Comparison of ENCODE assay signal across 13 cellular contexts in genomic region chr11:114260483-114260882, GRCh38. TPM values are rescaled to one million over a fixed set of nuclear protein-coding genes. Genes with fewer than 3 reads are reported as not detected.
DNase-seq lines count a peak whose midpoint lies in the region; ATAC-seq and TF ChIP-seq lines count a peak whose summit lies in the region.
"Had no signal": no experiment of that assay in that cellular context is flagged by ENCODE, and none has a peak within 500 bp of the region (broad histone marks: within the 10 kb centered on the region; RNA-seq: fewer than 3 reads in every experiment).

No MANE protein-coding gene starts in this region.

- no peak for TF ChIP-seq CTCF in GM23338 (conservative IDR thresholded peaks at IDR 0.05; ENCODE audit: low read depth in 2 of 2)
- no peak for TF ChIP-seq CTCF in brain (conservative IDR thresholded peaks at IDR 0.05)

- H3K9me3 Mint-ChIP-seq in GM23338 (no peaks in the 10 kb centered on the region), brain (peaks cover 0 to 3% (median 0%) of the 10 kb centered on the region in 5 experiments)
- no peaks in the 10 kb centered on the region for H3K9me3 Mint-ChIP-seq in activated CD4-positive, alpha-beta memory T cell treated with anti-CD3 and anti-CD28 coated beads, Interleukin-2, amount 10 ng/mL, durations not matched to agents 7 days and 5 days
- H3K9me3 Mint-ChIP-seq: activated naive CD4-positive, alpha-beta T cell treated with anti-CD3 and anti-CD28 coated beads, Interleukin-2, amount 50 U/mL, for 72 hours; central memory CD8-positive, alpha-beta T cell; T-helper 1 cell treated with Interleukin-12 subunit alpha and Interleukin-12 subunit beta and Interleukin-4 antibody, amounts not matched to agents 30 μg/mL and 1 μg/mL, for 36 hours; type B pancreatic cell had no signal

- H3F3A ChIP-seq in GM23338 (replicated peaks; ENCODE audit: low read depth), result no peaks in the 10 kb centered on the region

- H3K4me3 Mint-ChIP-seq in GM23338 (no peak overlapping the region), brain (peak overlapping the region in 1 of 5 experiments; percentile 14)
- H3K4me3 Mint-ChIP-seq in activated CD4-positive, alpha-beta memory T cell treated with anti-CD3 and anti-CD28 coated beads, Interleukin-2, amount 10 ng/mL, durations not matched to agents 7 days and 5 days, result no peak overlapping the region
- H3K4me3 Mint-ChIP-seq: central memory CD8-positive, alpha-beta T cell; T-helper 1 cell treated with Interleukin-12 subunit alpha and Interleukin-12 subunit beta and Interleukin-4 antibody, amounts not matched to agents 30 μg/mL and 1 μg/mL, for 36 hours; type B pancreatic cell had no signal

- DNase-seq in GM23338 (ENCODE audit: low spot score), result no peak
- DNase-seq in activated CD4-positive, alpha-beta memory T cell treated with anti-CD3 and anti-CD28 coated beads, Interleukin-2, amount 10 ng/mL, durations not matched to agents 7 days and 5 days, result no peak
- DNase-seq in activated CD4-positive, CD25-positive, alpha-beta regulatory T cell (lab: John Stamatoyannopoulos, UW), result no peak
- no peak for DNase-seq in GM03348 (ENCODE audit: low spot score)

- no peaks in the 10 kb centered on the region for H3K79me2 ChIP-seq in GM23338 (replicated peaks; ENCODE audit: insufficient read depth)

- H3K4me1 ChIP-seq in GM23338 (ENCODE audit: insufficient read depth), result peaks cover 11% of the 10 kb centered on the region
- H3K4me1 ChIP-seq in muscle layer of colon (ENCODE audit: insufficient read depth, low read length), result peaks cover 39% of the 10 kb centered on the region

- ATAC-seq in GM23338 (no peak), GM21423 (IDR thresholded peaks at IDR 0.05; ENCODE audit: unreplicated experiment) (no peak)

- H3K27ac Mint-ChIP-seq in GM23338, result no peak overlapping the region
- H3K27ac Mint-ChIP-seq in brain, result peak overlapping the region in 3 of 5 experiments; percentile 18 to 72 (median 65)
- no peak overlapping the region for H3K27ac Mint-ChIP-seq in activated CD4-positive, alpha-beta memory T cell treated with anti-CD3 and anti-CD28 coated beads, Interleukin-2, amount 10 ng/mL, durations not matched to agents 7 days and 5 days
- H3K27ac Mint-ChIP-seq: T-helper 1 cell treated with Interleukin-12 subunit alpha and Interleukin-12 subunit beta and Interleukin-4 antibody, amounts not matched to agents 30 μg/mL and 1 μg/mL, for 36 hours; type B pancreatic cell had no signal

- no peaks in the 10 kb centered on the region for H4K20me1 ChIP-seq in GM23338 (replicated peaks; ENCODE audit: insufficient read depth)

- H3K4me3 ChIP-seq in GM23338, result no peak overlapping the region
- no peak overlapping the region for H3K4me3 ChIP-seq in muscle layer of colon (ENCODE audit: low read depth in 1 of 2, low read length in 2 of 2)
- H3K4me3 ChIP-seq: mucosa of descending colon had no signal

- H2AFZ ChIP-seq in GM23338, result peak overlapping the region; percentile 63; the same call in 1 of the 2 replicates

- no peak overlapping the region for H3K4me2 ChIP-seq in GM23338

- H3K9ac ChIP-seq in muscle layer of colon (ENCODE audit: low read length), result no peak overlapping the region

- H3K27me3 Mint-ChIP-seq in GM23338 (ENCODE audit: insufficient read depth, low read depth, poor library complexity) (peaks cover 5% of the 10 kb centered on the region), brain (peaks cover 9% of the 10 kb centered on the region)
- no peaks in the 10 kb centered on the region for H3K27me3 Mint-ChIP-seq in activated CD4-positive, alpha-beta memory T cell treated with anti-CD3 and anti-CD28 coated beads, Interleukin-2, amount 10 ng/mL, durations not matched to agents 7 days and 5 days
- H3K27me3 Mint-ChIP-seq: central memory CD8-positive, alpha-beta T cell had no signal

- H3K36me3 Mint-ChIP-seq in GM23338 (ENCODE audit: low read depth), result no peaks in the 10 kb centered on the region
- H3K36me3 Mint-ChIP-seq in brain, result no peaks in the 10 kb centered on the region
- H3K36me3 Mint-ChIP-seq in activated CD4-positive, alpha-beta memory T cell treated with anti-CD3 and anti-CD28 coated beads, Interleukin-2, amount 10 ng/mL, durations not matched to agents 7 days and 5 days (ENCODE audit: low read depth), result no peaks in the 10 kb centered on the region
- H3K36me3 Mint-ChIP-seq: activated naive CD4-positive, alpha-beta T cell treated with anti-CD3 and anti-CD28 coated beads, Interleukin-2, amount 50 U/mL, for 72 hours; type B pancreatic cell had no signal

- H3K27me3 ChIP-seq in GM23338 (ENCODE audit: insufficient read depth) (no peaks in the 10 kb centered on the region), muscle layer of colon (ENCODE audit: control insufficient read depth in 1 of 2, insufficient read depth in 2 of 2, low read length in 2 of 2) (no peaks in the 10 kb centered on the region)

- no peaks in the 10 kb centered on the region for H3K36me3 ChIP-seq in GM23338 (ENCODE audit: insufficient read depth)
- no peaks in the 10 kb centered on the region for H3K36me3 ChIP-seq in muscle layer of colon (ENCODE audit: insufficient read depth, low read length)

- peaks cover 17% of the 10 kb centered on the region for H3K4me1 Mint-ChIP-seq in GM23338
- peaks cover 53% of the 10 kb centered on the region for H3K4me1 Mint-ChIP-seq in brain
- H3K4me1 Mint-ChIP-seq in activated CD4-positive, alpha-beta memory T cell treated with anti-CD3 and anti-CD28 coated beads, Interleukin-2, amount 10 ng/mL, durations not matched to agents 7 days and 5 days, result no peaks in the 10 kb centered on the region

- POLR2A ChIA-PET in activated CD4-positive, alpha-beta memory T cell treated with anti-CD3 and anti-CD28 coated beads, Interleukin-2, amount 10 ng/mL, durations not matched to agents 7 days and 5 days (lab: Charles Lee), result interaction anchor here (1.0 to 2.2 kb wide), 6 partner anchors 12 to 195 kb away, joined by 3 to 7 read pairs (median 4); no protein-coding TSS in a partner anchor

- CTCF ChIA-PET in activated CD4-positive, alpha-beta memory T cell treated with anti-CD3 and anti-CD28 coated beads, Interleukin-2, amount 10 ng/mL, durations not matched to agents 7 days and 5 days (lab: Charles Lee), result interaction anchor here (0.8 to 12.3 kb wide), 58 partner anchors 8 to 461 kb away, joined by 3 to 217 read pairs (median 6); partner anchors contain the start of gene ZBTB16

- H3K9me2 ChIP-seq in GM23338 (ENCODE audit: insufficient read depth), result no peaks in the 10 kb centered on the region

- H3K9me3 ChIP-seq in muscle layer of colon (ENCODE audit: low read length), result no peaks in the 10 kb centered on the region
- H3K9me3 ChIP-seq: mucosa of descending colon had no signal

- H3K27ac ChIP-seq in GM23338 (ENCODE audit: low read depth) (no peak overlapping the region), muscle layer of colon (ENCODE audit: low read depth, low read length) (peak overlapping the region; percentile 1), temporal lobe (ENCODE audit: low read depth, low read length) (peak overlapping the region; percentile 36)

TF ChIP-seq in GM23338, 12 proteins besides CTCF, POLR2A, EP300 and RAD21:
- no peak for TF ChIP-seq JUNB (IDR thresholded peaks at IDR 0.05; ENCODE audit: unreplicated experiment)
- TF ChIP-seq ETS1 (IDR thresholded peaks at IDR 0.05), result no peak
- no peak for TF ChIP-seq ZNF114 (CRISPR knock-in tag; IDR thresholded peaks at IDR 0.05)
- no peak for TF ChIP-seq CREB1 (CRISPR knock-in tag; IDR thresholded peaks at IDR 0.05; ENCODE audit: low read depth)
- no peak for TF ChIP-seq NANOG (IDR thresholded peaks at IDR 0.05; ENCODE audit: borderline replicate concordance)
- TF ChIP-seq EZH2 (IDR thresholded peaks at IDR 0.05; ENCODE audit: low read depth, unreplicated experiment), result no peak
- no peak for TF ChIP-seq STAT1 (IDR thresholded peaks at IDR 0.05; ENCODE audit: unreplicated experiment)
TF ChIP-seq in GM23338: peak in this region for 0.

RNA-seq across cellular contexts. Expression of gene NNMT, which starts 35.7 kb away (rescaled TPM):
- not detected in 2 replicates for total RNA-seq in GM23338 (2014; rRNA removed; shearing (Covaris generic))
- polyA plus RNA-seq in GM23338 (2016; fragmentation: Nextera tagmentation; extraction: Ambion mirVana) (0.21 and 0.40 TPM in 2 replicates), brain (ENCODE audit: insufficient read depth, low read depth, low replicate concordance) (3.6 TPM)
- not detected for total RNA-seq in temporal lobe
- total RNA-seq in activated CD4-positive, alpha-beta memory T cell treated with anti-CD3 and anti-CD28 coated beads, Interleukin-2, amount 10 ng/mL, durations not matched to agents 7 days and 5 days, result not detected
- total RNA-seq: activated naive CD4-positive, alpha-beta T cell treated with anti-CD3 and anti-CD28 coated beads, Interleukin-2, amount 50 U/mL, for 72 hours had no signal

Comparison
In these comparisons a context has a peak if more than half of its experiments do, and no peak if none do; other contexts are left out.
1. H3K27ac Mint-ChIP-seq: peak in brain (3 of 5); none in GM23338 (single experiment) and activated CD4-positive, alpha-beta memory T cell treated with anti-CD3 and anti-CD28 coated beads, Interleukin-2, amount 10 ng/mL, durations not matched to agents 7 days and 5 days (single experiment).